ENCODE assay signal across 1 cellular context in genomic region chr10:16968722-16969055, GRCh38.
TF ChIP-seq lines count a peak whose summit lies in the region.

No MANE protein-coding gene starts in this region.

TF ChIP-seq in A549, 52 proteins besides CTCF, POLR2A, EP300 and RAD21 (continued from another document):
- no peak for TF ChIP-seq ATOH8 (CRISPR knock-in tag; IDR thresholded peaks at IDR 0.05; ENCODE audit: low read depth)
- TF ChIP-seq TP53 (CRISPR knock-in tag; IDR thresholded peaks at IDR 0.05) = no peak
- no peak for TF ChIP-seq NFE2L2 (conservative IDR thresholded peaks at IDR 0.05; ENCODE audit: low read length)
- no peak for TF ChIP-seq POLR2AphosphoS2 (conservative IDR thresholded peaks at IDR 0.05; ENCODE audit: low read length)
- no peak for TF ChIP-seq FOSL2 (IDR thresholded peaks at IDR 0.05)
- no peak for TF ChIP-seq FOSL2 (CRISPR knock-in tag; IDR thresholded peaks at IDR 0.05)
- no peak for TF ChIP-seq ZSCAN20 (CRISPR knock-in tag; IDR thresholded peaks at IDR 0.05)
